ENCODE assay signal across 17 cellular contexts in the genomic region with DNA sequence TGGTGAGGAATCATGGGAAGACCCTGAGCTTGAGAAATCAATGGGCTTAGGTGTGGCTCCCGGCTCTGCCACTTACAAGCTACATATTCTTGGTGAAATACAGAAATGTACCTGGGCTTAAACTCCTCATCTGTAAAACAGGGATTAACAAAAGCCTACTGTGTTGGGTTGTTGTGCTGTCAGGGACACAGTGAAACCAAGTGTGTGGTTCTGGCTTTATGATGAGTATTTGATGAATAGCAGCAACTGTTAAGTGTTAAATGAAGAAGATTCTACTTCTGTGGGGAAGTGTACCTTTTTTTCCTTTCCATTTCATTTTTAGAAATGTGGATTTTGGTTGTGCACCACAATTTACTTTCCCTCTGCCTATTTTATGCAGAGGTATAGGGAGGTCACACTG. TPM values are rescaled to one million over a fixed set of nuclear protein-coding genes. Genes with fewer than 3 reads are reported as not detected.
A peak's percentile ranks its signal among the peaks of the same experiment; 100 is the strongest.
DNase-seq lines count a peak whose midpoint lies in the region; ATAC-seq and TF ChIP-seq lines count a peak whose summit lies in the region.
"Had no signal": no experiment of that assay in that cellular context is flagged by ENCODE, and none has a peak within 500 bp of the region (broad histone marks: within the 10 kb centered on the region; RNA-seq: fewer than 3 reads in every experiment).

No MANE protein-coding gene starts in this region.

- H3K9me2 ChIP-seq in Loucy (replicated peaks; ENCODE audit: low read depth, low read length), result no peaks in the 10 kb centered on the region

- in situ Hi-C loops in GM13977 (cut with MboI; ENCODE audit: low pct_unique_long_range_greater_than_20kb, low sequenced_read_pairs, unreplicated experiment), result no loop called here

- no peak for DNase-seq in activated T-cell treated with anti-CD3 and anti-CD28 coated beads, Interleukin-2, amount 50 U/mL, for 24 hours
- DNase-seq in activated T-cell treated with anti-CD3 and anti-CD28 coated beads, Interleukin-2, amount 50 U/mL, for 48 hours, result no peak
- no peak for DNase-seq in activated naive CD8-positive, alpha-beta T cell treated with anti-CD3 and anti-CD28 coated beads for 36 hours
- no peak for DNase-seq in stimulated activated effector memory CD8-positive, alpha-beta T cell treated with anti-CD3 and anti-CD28 coated beads, Interleukin-12 subunit alpha, Interleukin-12 subunit beta, amount 100 ng/mL, for 72 hours (ENCODE audit: low spot score in 2 of 2)
- DNase-seq in GM13977 (ENCODE audit: low spot score) (no peak), esophagus squamous epithelium (lab: John Stamatoyannopoulos, UW) (no peak), occipital lobe (lab: John Stamatoyannopoulos, UW) (no peak)
- DNase-seq: activated gamma-delta T cell, glutamatergic neuron, Karpas-422, NCI-H1105 treated with DMSO at 0.1 percent for 48 hours, NCI-H510A treated with DMSO at 0.1 percent for 48 hours, nephron progenitor cell, RPMI8226 had no signal

- intact Hi-C loops in esophagus squamous epithelium (cut with DNase I), result no loop called here

- H3K9ac ChIP-seq in Loucy (ENCODE audit: low read depth, low read length, poor library complexity, severe bottlenecking), result peak overlapping the region; percentile 36

- peak overlapping the region; percentile 79 for H3K4me2 ChIP-seq in Loucy (ENCODE audit: low read depth, low read length, poor library complexity, severe bottlenecking)

- H3K4me3 ChIP-seq in Loucy (ENCODE audit: low read length, poor library complexity, severe bottlenecking), result peak overlapping the region; percentile 65
- H3K4me3 ChIP-seq in esophagus squamous epithelium, result no peak overlapping the region
- H3K4me3 ChIP-seq: vagina had no signal

- no peak overlapping the region for H3K27ac Mint-ChIP-seq in activated T-cell treated with anti-CD3 and anti-CD28 coated beads, Interleukin-2, amount 50 U/mL, for 24 hours
- peak overlapping the region; percentile 74 for H3K27ac Mint-ChIP-seq in activated naive CD8-positive, alpha-beta T cell treated with anti-CD3 and anti-CD28 coated beads for 36 hours
- no peak overlapping the region for H3K27ac Mint-ChIP-seq in stimulated activated effector memory CD8-positive, alpha-beta T cell treated with anti-CD3 and anti-CD28 coated beads, Interleukin-12 subunit alpha, Interleukin-12 subunit beta, amount 100 ng/mL, for 72 hours
- H3K27ac Mint-ChIP-seq: nephron progenitor cell, progenitor cell of endocrine pancreas had no signal

- H3K9me3 ChIP-seq in Loucy (ENCODE audit: insufficient read depth, low read depth, low read length), result no peaks in the 10 kb centered on the region
- no peaks in the 10 kb centered on the region for H3K9me3 ChIP-seq in esophagus squamous epithelium
- H3K9me3 ChIP-seq: vagina had no signal

- TF ChIP-seq POLR2A in esophagus squamous epithelium (IDR thresholded peaks at IDR 0.05), result no peak

- peaks cover 62% of the 10 kb centered on the region for H3K4me1 Mint-ChIP-seq in activated T-cell treated with anti-CD3 and anti-CD28 coated beads, Interleukin-2, amount 50 U/mL, for 24 hours (ENCODE audit: low read depth)
- peaks cover 63% of the 10 kb centered on the region for H3K4me1 Mint-ChIP-seq in activated naive CD8-positive, alpha-beta T cell treated with anti-CD3 and anti-CD28 coated beads for 36 hours
- H3K4me1 Mint-ChIP-seq in stimulated activated effector memory CD8-positive, alpha-beta T cell treated with anti-CD3 and anti-CD28 coated beads, Interleukin-12 subunit alpha, Interleukin-12 subunit beta, amount 100 ng/mL, for 72 hours, result peaks cover 54% of the 10 kb centered on the region
- H3K4me1 Mint-ChIP-seq: nephron progenitor cell had no signal

- H3K36me3 Mint-ChIP-seq in activated T-cell treated with anti-CD3 and anti-CD28 coated beads, Interleukin-2, amount 50 U/mL, for 24 hours (ENCODE audit: low read depth), result no peaks in the 10 kb centered on the region
- peaks cover 3% of the 10 kb centered on the region for H3K36me3 Mint-ChIP-seq in activated naive CD8-positive, alpha-beta T cell treated with anti-CD3 and anti-CD28 coated beads for 36 hours
- no peaks in the 10 kb centered on the region for H3K36me3 Mint-ChIP-seq in stimulated activated effector memory CD8-positive, alpha-beta T cell treated with anti-CD3 and anti-CD28 coated beads, Interleukin-12 subunit alpha, Interleukin-12 subunit beta, amount 100 ng/mL, for 72 hours

- peak overlapping the region; percentile 32 for H3K4me3 Mint-ChIP-seq in activated T-cell treated with anti-CD3 and anti-CD28 coated beads, Interleukin-2, amount 50 U/mL, for 24 hours
- peak overlapping the region; percentile 40 for H3K4me3 Mint-ChIP-seq in activated naive CD8-positive, alpha-beta T cell treated with anti-CD3 and anti-CD28 coated beads for 36 hours
- H3K4me3 Mint-ChIP-seq in stimulated activated effector memory CD8-positive, alpha-beta T cell treated with anti-CD3 and anti-CD28 coated beads, Interleukin-12 subunit alpha, Interleukin-12 subunit beta, amount 100 ng/mL, for 72 hours, result peak overlapping the region; percentile 56
- H3K4me3 Mint-ChIP-seq: nephron progenitor cell had no signal

- ATAC-seq in stimulated activated effector memory CD8-positive, alpha-beta T cell treated with anti-CD3 and anti-CD28 coated beads, Interleukin-12 subunit alpha, Interleukin-12 subunit beta, amount 100 ng/mL, for 72 hours, result no peak

- no peaks in the 10 kb centered on the region for H4K20me1 ChIP-seq in Loucy (ENCODE audit: insufficient read depth, low read length, poor library complexity, severe bottlenecking)

- no peaks in the 10 kb centered on the region for H3K27me3 Mint-ChIP-seq in activated T-cell treated with anti-CD3 and anti-CD28 coated beads, Interleukin-2, amount 50 U/mL, for 24 hours
- H3K27me3 Mint-ChIP-seq in activated naive CD8-positive, alpha-beta T cell treated with anti-CD3 and anti-CD28 coated beads for 36 hours, result no peaks in the 10 kb centered on the region

- no peaks in the 10 kb centered on the region for H3K27me3 ChIP-seq in Loucy (ENCODE audit: insufficient read depth, low read length, poor library complexity, severe bottlenecking)
- H3K27me3 ChIP-seq in esophagus squamous epithelium, result no peaks in the 10 kb centered on the region
- H3K27me3 ChIP-seq: vagina had no signal

- WGBS in esophagus squamous epithelium, 2 donors, result 71 to 91% methylated on average over 1 of the region's 1 CpG

- TF ChIP-seq CTCF in Loucy (conservative IDR thresholded peaks at IDR 0.05; ENCODE audit: low read length), result no peak
- TF ChIP-seq CTCF in GM13977 (IDR thresholded peaks at IDR 0.05; ENCODE audit: extremely low read depth, insufficient read depth, missing control alignments), result no peak
- TF ChIP-seq CTCF in esophagus squamous epithelium (IDR thresholded peaks at IDR 0.05), result no peak

- H3K79me2 ChIP-seq in Loucy (ENCODE audit: insufficient read depth, low read length), result no peaks in the 10 kb centered on the region

- peaks cover 5% of the 10 kb centered on the region for H3F3A ChIP-seq in Loucy (ENCODE audit: low read depth)

- H3K4me1 ChIP-seq in Loucy (ENCODE audit: insufficient read depth, low read length, poor library complexity, severe bottlenecking) (peaks cover 71% of the 10 kb centered on the region), esophagus squamous epithelium (no peaks in the 10 kb centered on the region)
- H3K4me1 ChIP-seq: vagina had no signal

- H3K36me3 ChIP-seq in Loucy (ENCODE audit: insufficient read depth, low read length) (no peaks in the 10 kb centered on the region), esophagus squamous epithelium (no peaks in the 10 kb centered on the region)
- H3K36me3 ChIP-seq: vagina had no signal

- no peak overlapping the region for H3K27ac ChIP-seq in esophagus squamous epithelium
- H3K27ac ChIP-seq: vagina had no signal

- no peak overlapping the region for H2AFZ ChIP-seq in Loucy (ENCODE audit: low read length)

- H3K9me3 Mint-ChIP-seq in activated T-cell treated with anti-CD3 and anti-CD28 coated beads, Interleukin-2, amount 50 U/mL, for 24 hours, result no peaks in the 10 kb centered on the region
- peaks cover 2% of the 10 kb centered on the region for H3K9me3 Mint-ChIP-seq in activated naive CD8-positive, alpha-beta T cell treated with anti-CD3 and anti-CD28 coated beads for 36 hours
- no peaks in the 10 kb centered on the region for H3K9me3 Mint-ChIP-seq in stimulated activated effector memory CD8-positive, alpha-beta T cell treated with anti-CD3 and anti-CD28 coated beads, Interleukin-12 subunit alpha, Interleukin-12 subunit beta, amount 100 ng/mL, for 72 hours
- H3K9me3 Mint-ChIP-seq: nephron progenitor cell had no signal

RNA-seq across cellular contexts. Expression of a gene that starts 41.1 kb away (rescaled TPM):
- total RNA-seq in activated naive CD8-positive, alpha-beta T cell treated with anti-CD3 and anti-CD28 coated beads for 36 hours, result 10 to 100 TPM; 32.7 to 33.0 TPM
- 1 to 10 TPM; 1.4 to 7.4 (median 4.9) TPM for total RNA-seq in esophagus squamous epithelium
- total RNA-seq in occipital lobe, result 5.3 TPM
